ENCODE assay signal across 11 cellular contexts in the genomic region with DNA sequence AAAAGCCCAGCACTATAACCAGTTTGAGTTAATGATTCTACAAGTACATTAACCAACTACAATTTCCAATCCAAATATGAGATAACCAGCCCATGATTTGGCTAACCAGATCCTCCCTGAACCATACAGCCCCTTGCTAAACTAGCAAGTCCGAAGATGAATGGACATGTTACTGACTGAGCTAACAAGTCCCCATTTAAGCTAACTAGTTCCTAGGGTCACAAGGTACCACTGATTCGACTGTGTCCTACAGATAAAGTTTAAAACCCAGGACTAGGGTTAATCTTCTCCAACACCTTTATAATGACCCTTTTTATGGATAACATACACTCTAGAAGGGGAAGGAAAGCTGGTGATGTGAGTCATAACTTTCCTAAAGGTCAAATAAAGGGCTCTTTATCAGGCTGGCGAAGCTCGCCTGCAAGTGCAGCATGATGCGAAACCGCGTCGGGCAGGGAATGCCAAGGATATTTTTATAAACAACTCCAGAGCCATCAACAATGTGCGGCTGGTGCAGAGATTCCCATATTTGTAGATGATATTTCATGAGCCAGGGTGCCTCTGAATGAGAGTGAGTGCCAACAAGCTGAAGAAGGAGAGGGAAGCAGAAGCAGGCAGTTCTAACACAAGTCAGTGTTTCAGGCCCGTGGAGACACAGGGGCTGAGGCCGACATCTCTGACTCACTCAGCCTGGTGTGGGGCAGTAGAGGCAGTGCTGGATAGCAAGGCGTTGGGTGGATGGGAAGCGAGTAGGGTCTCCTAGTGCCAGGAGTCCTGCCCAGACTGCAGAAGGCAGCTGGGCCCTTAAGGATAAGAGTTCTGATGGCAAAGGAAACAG.
DNase-seq lines count a peak whose midpoint lies in the region; ATAC-seq, FAIRE-seq and TF ChIP-seq lines count a peak whose summit lies in the region.
"Had no signal": no experiment of that assay in that cellular context is flagged by ENCODE, and none has a peak within 500 bp of the region (broad histone marks: within the 10 kb centered on the region; RNA-seq: fewer than 3 reads in every experiment).

No MANE protein-coding gene starts in this region.

- H3K9me3 ChIP-seq in mucosa of rectum (ENCODE audit: control insufficient read depth in 2 of 2, low read length in 2 of 2): no peaks in the 10 kb centered on the region
- H3K9me3 ChIP-seq in thoracic aorta: no peaks in the 10 kb centered on the region

- H3K36me3 ChIP-seq in mucosa of rectum (ENCODE audit: control insufficient read depth in 2 of 2, insufficient read depth in 2 of 2, low read length in 2 of 2): no peaks in the 10 kb centered on the region
- H3K36me3 ChIP-seq in thoracic aorta: no peaks in the 10 kb centered on the region

- no peak for FAIRE-seq in GM19239 (lab: Jason Lieb, UNC)

- peaks cover 8 to 9% of the 10 kb centered on the region in 2 donors for H3K4me1 ChIP-seq in mucosa of rectum (ENCODE audit: control insufficient read depth in 2 of 2, insufficient read depth in 2 of 2, low read length in 2 of 2)
- peaks cover 10 to 41% of the 10 kb centered on the region in 2 donors for H3K4me1 ChIP-seq in thoracic aorta (ENCODE audit: control insufficient read depth in 1 of 2, low read depth in 2 of 2)

- H3K4me3 ChIP-seq in fibroblast of the aortic adventitia (ENCODE audit: low read depth, low read length) (no peak overlapping the region), mucosa of rectum (ENCODE audit: low read length in 2 of 2) (no peak overlapping the region), thoracic aorta (no peak overlapping the region)

- H3K27ac ChIP-seq in mucosa of rectum (ENCODE audit: low read depth in 2 of 2, low read length in 2 of 2): peak overlapping the region; percentile 5 to 20
- peak overlapping the region; percentile 87 to 94 for H3K27ac ChIP-seq in thoracic aorta

- H3K27me3 ChIP-seq in mucosa of rectum (ENCODE audit: control insufficient read depth in 2 of 2, insufficient read depth in 2 of 2, low read length in 2 of 2) (no peaks in the 10 kb centered on the region), thoracic aorta (replicated peaks; ENCODE audit: insufficient read depth) (no peaks in the 10 kb centered on the region)

- ATAC-seq in thoracic aorta (ENCODE audit: insufficient number of reproducible peaks, low FRiP score, low read depth): peak; percentile 84
- ATAC-seq: activated CD8-positive, alpha-beta memory T cell treated with anti-CD3 and anti-CD28 coated beads, Interleukin-2, amount 10 ng/mL, durations not matched to agents 7 days and 5 days had no signal

- no peak overlapping the region for H3K9ac ChIP-seq in mucosa of rectum (ENCODE audit: low read depth in 1 of 2, low read length in 2 of 2)

- DNase-seq in HT-29 (ENCODE audit: low spot score): peak; percentile 55
- DNase-seq in fibroblast of the aortic adventitia (ENCODE audit: low read depth): peak; percentile 56
- DNase-seq in thoracic aorta (ENCODE audit: low spot score): peak; percentile 49
- DNase-seq in HUDEP-2 (lab: John Stamatoyannopoulos, UW; ENCODE audit: unreplicated experiment in 76 of 76): no peak
- DNase-seq in GM19239 (ENCODE audit: insufficient read length, low spot score): no peak
- no peak for DNase-seq in NCI-H1930 (lab: John Stamatoyannopoulos, UW)
- DNase-seq in LoVo (ENCODE audit: low spot score): no peak
- DNase-seq: activated CD8-positive, alpha-beta memory T cell treated with anti-CD3 and anti-CD28 coated beads, Interleukin-2, amount 10 ng/mL, durations not matched to agents 7 days and 5 days; NCI-H1436 treated with DMSO at 0.1 percent for 48 hours; stimulated activated CD4-positive, alpha-beta T cell treated with anti-CD3 and anti-CD28 coated beads, Interleukin-4, amount 100 ng/mL, for 1 hour had no signal

- TF ChIP-seq CTCF in fibroblast of the aortic adventitia (IDR thresholded peaks at IDR 0.05; ENCODE audit: insufficient read depth, low read length) (no peak), thoracic aorta (IDR thresholded peaks at IDR 0.05) (no peak)

Comparison
In these comparisons a context has a peak if more than half of its experiments do, and no peak if none do; other contexts are left out.
1. DNase-seq: peak in HT-29 (single experiment), fibroblast of the aortic adventitia (single experiment) and thoracic aorta (single experiment); none in HUDEP-2 (0 of 76), GM19239 (single experiment), NCI-H1930 (0 of 2) and LoVo (single experiment).